In the genomic region with DNA sequence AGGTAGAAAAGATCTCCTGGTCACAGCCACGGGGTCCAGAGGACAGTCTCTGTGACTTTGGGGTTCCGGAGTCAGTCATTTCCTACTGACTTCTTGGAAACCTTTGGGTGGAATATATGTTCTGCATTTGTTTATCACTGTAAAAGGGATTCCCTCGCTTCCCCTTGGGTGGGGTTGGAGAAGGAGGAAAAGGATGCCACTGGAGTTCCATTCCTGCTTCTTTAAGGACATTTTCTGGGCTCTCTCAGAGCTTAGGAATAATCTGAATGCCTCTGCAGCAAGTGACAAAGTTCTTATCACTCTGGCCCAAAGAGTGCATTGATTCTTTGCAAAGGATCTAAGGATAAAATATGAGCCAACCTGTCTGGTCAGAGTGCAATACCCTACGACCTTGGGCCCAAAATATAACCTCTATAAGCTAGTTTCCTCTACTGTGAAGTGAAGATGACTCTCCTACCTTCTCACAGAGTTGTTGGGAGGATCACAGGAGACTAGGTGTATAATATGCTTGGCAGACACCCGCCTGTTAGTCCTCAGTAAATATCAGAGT, we compare ENCODE assay signal across 9 cellular contexts. TPM values are rescaled to one million over a fixed set of nuclear protein-coding genes. Genes with fewer than 3 reads are reported as not detected.
A peak's percentile ranks its signal among the peaks of the same experiment; 100 is the strongest.
DNase-seq lines count a peak whose midpoint lies in the region; ATAC-seq, FAIRE-seq and TF ChIP-seq lines count a peak whose summit lies in the region.
"Had no signal": no experiment of that assay in that cellular context is flagged by ENCODE, and none has a peak within 500 bp of the region (broad histone marks: within the 10 kb centered on the region; RNA-seq: fewer than 3 reads in every experiment).

No MANE protein-coding gene starts in this region.

- H3K9me3 Mint-ChIP-seq in CD14-positive monocyte = peaks cover 0 to under 1% (median 0%) of the 10 kb centered on the region in 7 donors

- FAIRE-seq in endothelial cell of umbilical vein (lab: Jason Lieb, UNC) = no peak

- H3K4me1 Mint-ChIP-seq in CD14-positive monocyte = peaks cover 87% of the 10 kb centered on the region

- H3K27ac Mint-ChIP-seq in CD14-positive monocyte = peak overlapping the region; percentile 90 to 95 (median 93)

- no peaks in the 10 kb centered on the region for H3F3A ChIP-seq in OCI-LY1 (ENCODE audit: insufficient read depth, low read length)

- H3K27ac ChIP-seq in OCI-LY1 (ENCODE audit: low read depth, low read length, poor library complexity, severe bottlenecking) = peak overlapping the region; percentile 47
- peak overlapping the region; percentile 59 for H3K27ac ChIP-seq in endothelial cell of umbilical vein (ENCODE audit: insufficient read depth, low read depth, low read length)
- peak overlapping the region; percentile 13 to 56 for H3K27ac ChIP-seq in prostate gland

- peaks cover 0 to 2% (median 0%) of the 10 kb centered on the region in 3 donors for H3K27me3 Mint-ChIP-seq in CD14-positive monocyte (ENCODE audit: low read depth in 3 of 3)

- no TSS peak for BruUV-seq in endothelial cell of umbilical vein (replicated peaks; lab: Mats Ljungman, UMichigan)

- H3K79me2 ChIP-seq in OCI-LY1 (ENCODE audit: insufficient read depth, low read length) (no peaks in the 10 kb centered on the region), endothelial cell of umbilical vein (ENCODE audit: control insufficient read depth, insufficient read depth, low read length) (no peaks in the 10 kb centered on the region)

- no peaks in the 10 kb centered on the region for H3K27me3 ChIP-seq in OCI-LY1 (ENCODE audit: insufficient read depth, low read length)
- H3K27me3 ChIP-seq in endothelial cell of umbilical vein (ENCODE audit: control insufficient read depth in 2 of 2, insufficient read depth in 2 of 2, low read length in 2 of 2) = no peaks in the 10 kb centered on the region
- no peaks in the 10 kb centered on the region for H3K27me3 ChIP-seq in prostate gland (replicated peaks; ENCODE audit: insufficient read depth)

- no peaks in the 10 kb centered on the region for H3K9me1 ChIP-seq in endothelial cell of umbilical vein (replicated peaks; ENCODE audit: control insufficient read depth, extremely low read depth, insufficient read depth, low read length)

- peak overlapping the region; percentile 11 to 27 for H3K4me3 Mint-ChIP-seq in CD14-positive monocyte

- TF ChIP-seq POLR2A in endothelial cell of umbilical vein (IDR thresholded peaks at IDR 0.05; ENCODE audit: low read depth, low read length) (no peak), prostate gland (IDR thresholded peaks at IDR 0.05) (no peak)

- H3K4me3 ChIP-seq in OCI-LY1 (ENCODE audit: low read depth, low read length, poor library complexity, severe bottlenecking) = no peak overlapping the region
- no peak overlapping the region for H3K4me3 ChIP-seq in endothelial cell of umbilical vein (replicated peaks in 1 of 3; ENCODE audit: insufficient read depth in 1 of 3, low read depth in 1 of 3, low read length in 3 of 3)
- H3K4me3 ChIP-seq in prostate gland = no peak overlapping the region

- POLR2A ChIA-PET in endothelial cell of umbilical vein (lab: Charles Lee) = no interaction called here

- H3K9ac ChIP-seq in OCI-LY1 (ENCODE audit: low read length) (no peak overlapping the region), endothelial cell of umbilical vein (replicated peaks; ENCODE audit: extremely low read depth, insufficient read depth, low read length) (no peak overlapping the region)

- H3K9me3 ChIP-seq in OCI-LY1 (ENCODE audit: low read length) (no peaks in the 10 kb centered on the region), endothelial cell of umbilical vein (replicated peaks; ENCODE audit: control insufficient read depth, insufficient read depth, low read length) (no peaks in the 10 kb centered on the region), prostate gland (no peaks in the 10 kb centered on the region)

- no peak for ATAC-seq in GM18873 (IDR thresholded peaks at IDR 0.05; ENCODE audit: low FRiP score, unreplicated experiment)

- H3K36me3 ChIP-seq in OCI-LY1 (ENCODE audit: insufficient read depth, low read length) = no peaks in the 10 kb centered on the region
- no peaks in the 10 kb centered on the region for H3K36me3 ChIP-seq in endothelial cell of umbilical vein (ENCODE audit: control insufficient read depth in 2 of 2, extremely low read depth in 1 of 2, insufficient read depth in 2 of 2, low read length in 2 of 2)
- H3K36me3 ChIP-seq in prostate gland = no peaks in the 10 kb centered on the region

- dilution Hi-C loops in endothelial cell of umbilical vein (cut with MboI; ENCODE audit: extremely low pct_ligation_motif_present, low sequenced_read_pairs) = no loop called here

- H3K4me1 ChIP-seq in OCI-LY1 (ENCODE audit: insufficient read depth, low read length, severe bottlenecking) (peaks cover 38% of the 10 kb centered on the region), endothelial cell of umbilical vein (ENCODE audit: control insufficient read depth, extremely low read depth, insufficient read depth, low read length) (peaks cover 21% of the 10 kb centered on the region), prostate gland (replicated peaks) (peaks cover 13% of the 10 kb centered on the region)

- no peaks in the 10 kb centered on the region for H4K20me1 ChIP-seq in OCI-LY1 (ENCODE audit: insufficient read depth, low read length)
- no peaks in the 10 kb centered on the region for H4K20me1 ChIP-seq in endothelial cell of umbilical vein (replicated peaks; ENCODE audit: control insufficient read depth, extremely low read depth, insufficient read depth, low read length)

- WGBS in prostate gland = 75% methylated on average over 5 of the region's 5 CpGs

- CTCF ChIA-PET in endothelial cell of umbilical vein (lab: Charles Lee) = interaction anchor here (0.7 to 4.6 kb wide), 3 partner anchors 15 to 204 kb away, joined by 4 to 50 read pairs (median 4); a partner anchor contains a TSS

- H2AFZ ChIP-seq in OCI-LY1 (ENCODE audit: low read length) (no peak overlapping the region), endothelial cell of umbilical vein (ENCODE audit: low read depth, low read length) (peak overlapping the region; percentile 52)

- intact Hi-C loops in CD14-positive monocyte (cut with micrococcal nuclease) = no loop called here
- intact Hi-C loops in endothelial cell of umbilical vein (cut with micrococcal nuclease) = no loop called here
- intact Hi-C loops in prostate gland (cut with DNase I) = no loop called here

- no peak overlapping the region for H3K4me2 ChIP-seq in OCI-LY1 (ENCODE audit: low read length)
- no peak overlapping the region for H3K4me2 ChIP-seq in endothelial cell of umbilical vein (ENCODE audit: insufficient read depth, low read length)

- H3K9me2 ChIP-seq in OCI-LY1 (ENCODE audit: low read depth, low read length) = no peaks in the 10 kb centered on the region

- DNase-seq in CD14-positive monocyte (ENCODE audit: low spot score) (no peak), endothelial cell of umbilical vein (ENCODE audit: low read depth, low spot score) (no peak), prostate gland (ENCODE audit: low spot score) (no peak), germinal center (ENCODE audit: low spot score) (no peak), MV-4-11 (lab: John Stamatoyannopoulos, UW) (no peak)
- DNase-seq in central memory CD4-positive, alpha-beta T cell = no peak
- DNase-seq: NCI-H774 had no signal

- TF ChIP-seq CTCF in CD14-positive monocyte (IDR thresholded peaks at IDR 0.05) (no peak), OCI-LY1 (IDR thresholded peaks at IDR 0.05; ENCODE audit: low read length) (no peak), endothelial cell of umbilical vein (IDR thresholded peaks at IDR 0.05; ENCODE audit: extremely low read depth in 1 of 2, insufficient read depth in 1 of 2, low read depth in 1 of 2, low read length in 2 of 2) (no peak), prostate gland (IDR thresholded peaks at IDR 0.05) (no peak)

- peaks cover 12 to 22% of the 10 kb centered on the region in 2 donors for H3K36me3 Mint-ChIP-seq in CD14-positive monocyte

TF ChIP-seq in endothelial cell of umbilical vein, 7 proteins besides CTCF, POLR2A, EP300 and RAD21:
- no peak for TF ChIP-seq POLR2AphosphoS5 (IDR thresholded peaks at IDR 0.05; ENCODE audit: insufficient read depth, low read depth, low read length)
- no peak for TF ChIP-seq MYC (IDR thresholded peaks at IDR 0.05; ENCODE audit: low read depth, low read length)
- no peak for TF ChIP-seq JUN (IDR thresholded peaks at IDR 0.05; ENCODE audit: borderline replicate concordance, insufficient read depth, insufficient read length, low read depth)
- TF ChIP-seq EZH2 (IDR thresholded peaks at IDR 0.05; ENCODE audit: borderline replicate concordance, low read depth, low read length, severe bottlenecking) = no peak
- no peak for TF ChIP-seq GATA2 (IDR thresholded peaks at IDR 0.05; ENCODE audit: insufficient read depth, insufficient read length, low read depth, low read length)
TF ChIP-seq in endothelial cell of umbilical vein: peak in this region for 0.

RNA-seq across cellular contexts. Expression of a gene that starts 17.2 kb away (rescaled TPM):
- polyA plus RNA-seq in CD14-positive monocyte (10 to 100 TPM; 22.6 to 29.5 TPM), endothelial cell of umbilical vein (6.5 and 6.7 TPM in 2 replicates)
- total RNA-seq in endothelial cell of umbilical vein (11.5 and 16.3 TPM in 2 replicates), prostate gland (10 to 100 TPM; 21.6 to 59.4 TPM)
- polyA plus RNA-seq in endothelial cell of umbilical vein (2011; cell fraction: cytosol; rRNA removed) = 7.6 and 7.7 TPM in 2 replicates
- polyA plus RNA-seq in endothelial cell of umbilical vein (2011; cell fraction: nucleus; rRNA removed) = 10.9 and 11.7 TPM in 2 replicates
- polyA plus RNA-seq in endothelial cell of umbilical vein (2012) = 11.6 and 14.8 TPM in 2 replicates
- 13.4 and 15.2 TPM in 2 replicates for polyA minus RNA-seq in endothelial cell of umbilical vein
- 5.9 TPM for polyA minus RNA-seq in endothelial cell of umbilical vein (2011; cell fraction: cytosol; rRNA and poly(A)+ RNA removed)
- 8.1 and 9.1 TPM in 2 replicates for polyA minus RNA-seq in endothelial cell of umbilical vein (2011; cell fraction: nucleus; rRNA and poly(A)+ RNA removed)
